Comparison of ENCODE assay signal across 11 cellular contexts in the genomic region with DNA sequence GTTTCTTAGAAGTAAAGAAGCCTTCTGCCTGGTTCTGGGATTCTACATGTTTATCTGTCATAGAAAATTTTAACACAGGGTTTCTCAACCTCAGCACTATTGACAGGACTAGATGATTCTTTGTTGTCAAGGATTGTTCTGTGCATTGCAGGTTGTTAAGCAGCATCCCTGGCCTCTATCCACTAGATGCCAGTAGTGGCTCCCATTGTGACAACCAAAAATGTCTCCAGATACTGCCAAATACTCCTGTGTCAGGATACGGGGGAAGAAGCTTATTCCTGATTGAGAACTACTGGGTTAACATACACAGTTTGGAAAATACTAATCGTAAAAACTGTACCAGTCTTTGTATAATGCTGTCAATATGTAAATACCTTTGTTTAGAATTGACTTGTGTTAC.
DNase-seq lines count a peak whose midpoint lies in the region; FAIRE-seq and TF ChIP-seq lines count a peak whose summit lies in the region.
"Had no signal": no experiment of that assay in that cellular context is flagged by ENCODE, and none has a peak within 500 bp of the region (broad histone marks: within the 10 kb centered on the region; RNA-seq: fewer than 3 reads in every experiment).

No MANE protein-coding gene starts in this region.

- peak; percentile 26 for DNase-seq in DMS 273 (lab: John Stamatoyannopoulos, UW; ENCODE audit: unreplicated experiment)
- DNase-seq in DMS 273 treated with DMSO at 0.1 percent for 48 hours (lab: John Stamatoyannopoulos, UW): no peak
- DNase-seq in amniotic epithelial cell (ENCODE audit: low read depth): peak; percentile 6
- DNase-seq in lung microvascular endothelial cell (ENCODE audit: low read depth in 2 of 2): peak; percentile 6 to 51
- no peak for DNase-seq in cerebellar nuclear complex (lab: John Stamatoyannopoulos, UW)
- no peak for DNase-seq in urothelium cell line (ENCODE audit: low spot score)
- no peak for DNase-seq in OCI-M2 (lab: John Stamatoyannopoulos, UW; ENCODE audit: unreplicated experiment)
- DNase-seq: activated CD4-positive, alpha-beta T cell treated with anti-CD3 and anti-CD28 coated beads, Interleukin-2, amount 50 U/mL, for 1 hour; esophagus squamous epithelium had no signal

- no peak for FAIRE-seq in urothelium cell line (lab: Jason Lieb, UNC)

- peaks cover 48 to 49% of the 10 kb centered on the region in 2 experiments for H3K36me3 ChIP-seq in HEK293 (ENCODE audit: control insufficient read depth in 2 of 2, insufficient read depth in 1 of 2, low read length in 2 of 2)

- no peaks in the 10 kb centered on the region; the same call in 1 of the 2 replicates for H3K4me1 ChIP-seq in HEK293 (ENCODE audit: control insufficient read depth, insufficient read depth, low read length)
- H3K4me1 ChIP-seq: esophagus squamous epithelium had no signal

- no peaks in the 10 kb centered on the region for H3K9me3 ChIP-seq in HEK293 (ENCODE audit: control insufficient read depth, insufficient read depth, low read depth, low read length)
- H3K9me3 ChIP-seq: esophagus squamous epithelium had no signal

- H3K27ac ChIP-seq in HEK293 (ENCODE audit: extremely low read depth, low read depth, low read length): no peak overlapping the region
- H3K27ac ChIP-seq: esophagus squamous epithelium had no signal

- H3K4me3 ChIP-seq in HEK293 (ENCODE audit: low read depth, low read length): no peak overlapping the region
- H3K4me3 ChIP-seq: esophagus squamous epithelium, lung had no signal

- no peak for TF ChIP-seq CTCF in HEK293 (tag by site-specific recombination; IDR thresholded peaks at IDR 0.05)

- CTCF ChIA-PET in HEK293 (lab: Yijun Ruan, JAX): interaction anchor here (0.8 to 1.5 kb wide), 4 partner anchors 8 to 1445 kb away, joined by 3 to 6 read pairs (median 4); no protein-coding TSS in a partner anchor

- POLR2A ChIA-PET in HEK293 (lab: Yijun Ruan, JAX): no interaction called here

TF ChIP-seq in HEK293, 187 proteins besides CTCF, POLR2A, EP300 and RAD21:
- no peak for TF ChIP-seq FEZF1 (tag by site-specific recombination; IDR thresholded peaks at IDR 0.05)
- peak; percentile 32; the same call in 1 of the 2 replicates for TF ChIP-seq ZNF654 (tag by site-specific recombination; IDR thresholded peaks at IDR 0.05; ENCODE audit: low read depth)

Comparison
In these comparisons a context has a peak if more than half of its experiments do, and no peak if none do; other contexts are left out.
1. DNase-seq: peak in DMS 273 (single experiment), amniotic epithelial cell (single experiment) and lung microvascular endothelial cell (2 of 2); none in DMS 273 treated with DMSO at 0.1 percent for 48 hours (single experiment), cerebellar nuclear complex (0 of 2), urothelium cell line (single experiment) and OCI-M2 (single experiment).